In genomic region chr19:39413903-39414608, GRCh38 we compare ENCODE assay signal across 8 cellular contexts. TPM values are rescaled to one million over a fixed set of nuclear protein-coding genes. Genes with fewer than 3 reads are reported as not detected.
DNase-seq lines count a peak whose midpoint lies in the region; ATAC-seq, FAIRE-seq and TF ChIP-seq lines count a peak whose summit lies in the region.

No MANE protein-coding gene starts in this region.

- no peak overlapping the region for H2AFZ ChIP-seq in MM.1S (ENCODE audit: low read length)

- no peak overlapping the region for H3K4me3 ChIP-seq in MM.1S (ENCODE audit: low read length)
- peak overlapping the region; percentile 82 to 90 for H3K4me3 ChIP-seq in muscle layer of colon (ENCODE audit: low read depth in 1 of 2, low read length in 2 of 2)

- H3K9ac ChIP-seq in MM.1S (ENCODE audit: low read length) (no peak overlapping the region), muscle layer of colon (ENCODE audit: low read length) (peak overlapping the region; percentile 77)

- no peaks in the 10 kb centered on the region for H3K9me2 ChIP-seq in MM.1S (replicated peaks; ENCODE audit: insufficient read depth, low read length)

- H3K79me2 ChIP-seq in MM.1S (ENCODE audit: low read length) = no peaks in the 10 kb centered on the region

- ATAC-seq in GM19328 (IDR thresholded peaks at IDR 0.05; ENCODE audit: unreplicated experiment) (no peak), GM19324 (IDR thresholded peaks at IDR 0.05; ENCODE audit: low FRiP score, unreplicated experiment) (no peak)

- H3K27me3 ChIP-seq in MM.1S (replicated peaks; ENCODE audit: insufficient read depth, low read length) = no peaks in the 10 kb centered on the region
- no peaks in the 10 kb centered on the region for H3K27me3 ChIP-seq in muscle layer of colon (ENCODE audit: control insufficient read depth in 1 of 2, insufficient read depth in 2 of 2, low read length in 2 of 2)

- peaks cover 15% of the 10 kb centered on the region for H3K4me1 ChIP-seq in MM.1S (ENCODE audit: low read length)
- peaks cover 43% of the 10 kb centered on the region for H3K4me1 ChIP-seq in muscle layer of colon (ENCODE audit: insufficient read depth, low read length)

- DNase-seq in Daoy (ENCODE audit: low read depth) = peak; percentile 45
- no peak for DNase-seq in MM.1S
- peak; percentile 63 for DNase-seq in dermis blood vessel endothelial cell
- DNase-seq in urothelium cell line (ENCODE audit: low spot score) = no peak
- DNase-seq in SK-N-DZ (ENCODE audit: low spot score) = no peak

- TF ChIP-seq CTCF in MM.1S (IDR thresholded peaks at IDR 0.05; ENCODE audit: low read length) = peak; percentile 21; the same call in 1 of the 2 replicates

- peaks cover 26% of the 10 kb centered on the region for H3F3A ChIP-seq in MM.1S (ENCODE audit: insufficient read depth, low read length)

- H3K9me3 ChIP-seq in MM.1S (replicated peaks; ENCODE audit: insufficient read depth, low read length) (no peaks in the 10 kb centered on the region), muscle layer of colon (ENCODE audit: low read length) (no peaks in the 10 kb centered on the region)

- H3K36me3 ChIP-seq in MM.1S (replicated peaks; ENCODE audit: insufficient read depth, low read length) (no peaks in the 10 kb centered on the region), muscle layer of colon (ENCODE audit: insufficient read depth, low read length) (peaks cover 16% of the 10 kb centered on the region)

- FAIRE-seq in urothelium cell line (lab: Jason Lieb, UNC) = no peak

- H3K4me2 ChIP-seq in MM.1S (ENCODE audit: low read depth, low read length) = no peak overlapping the region

- no peak overlapping the region for H3K27ac ChIP-seq in MM.1S (ENCODE audit: low read length)
- peak overlapping the region; percentile 99 for H3K27ac ChIP-seq in muscle layer of colon (ENCODE audit: low read depth, low read length)

- H4K20me1 ChIP-seq in MM.1S (ENCODE audit: insufficient read depth, low read length) = no peaks in the 10 kb centered on the region

RNA-seq across cellular contexts. Expression of gene PLEKHG2, which starts 1.6 kb away (rescaled TPM):
- 3.0 and 6.9 TPM in 2 replicates for total RNA-seq in Daoy (2014; rRNA removed; shearing (Covaris generic))
- 13.6 and 22.1 TPM in 2 replicates for total RNA-seq in dermis blood vessel endothelial cell
- 6.1 and 6.7 TPM in 2 replicates for polyA plus RNA-seq in SK-N-DZ (2014; cell fraction: cytosol; rRNA removed)
- 45.7 and 55.9 TPM in 2 replicates for polyA plus RNA-seq in SK-N-DZ (2014; cell fraction: nucleus; rRNA removed)

RNA-seq across cellular contexts. Expression of gene ZFP36, which starts 7.4 kb away (rescaled TPM):
- 0.21 and 2.1 TPM in 2 replicates for total RNA-seq in Daoy (2014; rRNA removed; shearing (Covaris generic))
- total RNA-seq in dermis blood vessel endothelial cell = 1.0 and 2.4 TPM in 2 replicates
- polyA plus RNA-seq in SK-N-DZ (2014; cell fraction: cytosol; rRNA removed) = 0.05 and 0.12 TPM in 2 replicates
- polyA plus RNA-seq in SK-N-DZ (2014; cell fraction: nucleus; rRNA removed) = 0.25 and 3.2 TPM in 2 replicates

RNA-seq across cellular contexts. Expression of gene RPS16, which starts 21.7 kb away (rescaled TPM):
- 54.9 and 71.8 TPM in 2 replicates for total RNA-seq in Daoy (2014; rRNA removed; shearing (Covaris generic))
- 49.0 and 115 TPM in 2 replicates for total RNA-seq in dermis blood vessel endothelial cell
- polyA plus RNA-seq in SK-N-DZ (2014; cell fraction: cytosol; rRNA removed) = 33.7 and 54.4 TPM in 2 replicates
- polyA plus RNA-seq in SK-N-DZ (2014; cell fraction: nucleus; rRNA removed) = 34.5 and 39.1 TPM in 2 replicates

RNA-seq across cellular contexts. Expression of gene MED29, which starts 22.9 kb away (rescaled TPM):
- total RNA-seq in Daoy (2014; rRNA removed; shearing (Covaris generic)) = 20.7 and 41.1 TPM in 2 replicates
- total RNA-seq in dermis blood vessel endothelial cell = 10.7 and 22.5 TPM in 2 replicates
- polyA plus RNA-seq in SK-N-DZ (2014; cell fraction: cytosol; rRNA removed) = 22.6 and 23.4 TPM in 2 replicates
- polyA plus RNA-seq in SK-N-DZ (2014; cell fraction: nucleus; rRNA removed) = 5.6 and 6.3 TPM in 2 replicates

RNA-seq across cellular contexts. Expression of gene PAF1, which starts 23.1 kb away (rescaled TPM):
- 43.2 and 56.7 TPM in 2 replicates for total RNA-seq in Daoy (2014; rRNA removed; shearing (Covaris generic))
- total RNA-seq in dermis blood vessel endothelial cell = 29.5 and 34.2 TPM in 2 replicates
- 22.7 and 24.5 TPM in 2 replicates for polyA plus RNA-seq in SK-N-DZ (2014; cell fraction: cytosol; rRNA removed)
- 20.1 and 24.0 TPM in 2 replicates for polyA plus RNA-seq in SK-N-DZ (2014; cell fraction: nucleus; rRNA removed)

Comparison
In these comparisons a context has a peak if more than half of its experiments do, and no peak if none do; other contexts are left out.
1. DNase-seq: peak in Daoy (single experiment) and dermis blood vessel endothelial cell (single experiment); none in MM.1S (single experiment), urothelium cell line (single experiment) and SK-N-DZ (single experiment).